In genomic region chr2:240464514-240465241, GRCh38 we compare ENCODE assay signal across 13 cellular contexts. TPM values are rescaled to one million over a fixed set of nuclear protein-coding genes. Genes with fewer than 3 reads are reported as not detected.
DNase-seq lines count a peak whose midpoint lies in the region; ATAC-seq and TF ChIP-seq lines count a peak whose summit lies in the region.
"Had no signal": no experiment of that assay in that cellular context is flagged by ENCODE, and none has a peak within 500 bp of the region (broad histone marks: within the 10 kb centered on the region; RNA-seq: fewer than 3 reads in every experiment).

No MANE protein-coding gene starts in this region.

- peaks cover 0 to 4% of the 10 kb centered on the region in 2 donors for H3K4me1 Mint-ChIP-seq in natural killer cell

- 91% methylated on average over 42 to 43 of the region's 43 CpGs for WGBS in aorta, 2 donors

- no peak overlapping the region for H3K27ac Mint-ChIP-seq in natural killer cell

- no peaks in the 10 kb centered on the region for H3K9me3 Mint-ChIP-seq in natural killer cell

- no peak overlapping the region for H3K4me3 ChIP-seq in aorta (ENCODE audit: low read length in 2 of 2)

- no peak for TF ChIP-seq CTCF in natural killer cell (IDR thresholded peaks at IDR 0.05)

- no peaks in the 10 kb centered on the region for H3K36me3 Mint-ChIP-seq in natural killer cell
- H3K36me3 Mint-ChIP-seq: naive thymus-derived CD8-positive, alpha-beta T cell had no signal

- H3K27me3 ChIP-seq in aorta (ENCODE audit: control insufficient read depth in 1 of 2, insufficient read depth in 2 of 2, low read length in 1 of 2) = no peaks in the 10 kb centered on the region

- H3K4me3 Mint-ChIP-seq in natural killer cell = no peak overlapping the region
- H3K4me3 Mint-ChIP-seq: naive thymus-derived CD8-positive, alpha-beta T cell had no signal

- intact Hi-C loops in Right ventricle myocardium inferior (cut with DNase I) = no loop called here
- intact Hi-C loops in Right ventricle myocardium superior (cut with DNase I) = no loop called here
- intact Hi-C loops in natural killer cell (cut with micrococcal nuclease) = no loop called here
- intact Hi-C loops in aorta (cut with DNase I) = no loop called here

- ATAC-seq in Right ventricle myocardium inferior = no peak
- no peak for ATAC-seq in Right ventricle myocardium superior (ENCODE audit: poor library complexity)
- no peak for ATAC-seq in natural killer cell
- ATAC-seq in aorta (ENCODE audit: low FRiP score) = no peak
- ATAC-seq in GM21576 (IDR thresholded peaks at IDR 0.05; ENCODE audit: unreplicated experiment) = no peak
- ATAC-seq: naive thymus-derived CD8-positive, alpha-beta T cell had no signal

- H3K4me1 ChIP-seq in aorta (ENCODE audit: control insufficient read depth in 1 of 2, insufficient read depth in 2 of 2, low read length in 2 of 2) = no peaks in the 10 kb centered on the region

- DNase-seq in Right ventricle myocardium inferior (ENCODE audit: missing footprints) (peak; percentile 59), Right ventricle myocardium superior (no peak), ecto neural progenitor cell (ENCODE audit: low spot score) (peak; percentile 40), natural killer cell (peak; percentile 12), aorta (peak; percentile 38 to 69), DMS 273 (lab: John Stamatoyannopoulos, UW; ENCODE audit: unreplicated experiment) (no peak), NCI-H1048 (lab: John Stamatoyannopoulos, UW) (no peak)
- DNase-seq: erythroblast, Karpas-422, NCI-H1694, RPMI8226 had no signal

- no peaks in the 10 kb centered on the region for H3K36me3 ChIP-seq in aorta (ENCODE audit: control insufficient read depth in 1 of 2, insufficient read depth in 2 of 2, low read length in 1 of 2)

- no peak overlapping the region for H3K27ac ChIP-seq in aorta (ENCODE audit: low read depth in 1 of 2, low read length in 2 of 2)

- H3K27me3 Mint-ChIP-seq in natural killer cell (ENCODE audit: low read depth in 2 of 2) = no peaks in the 10 kb centered on the region
- H3K27me3 Mint-ChIP-seq: naive thymus-derived CD8-positive, alpha-beta T cell had no signal

- no peaks in the 10 kb centered on the region for H3K9me3 ChIP-seq in aorta (ENCODE audit: control insufficient read depth, low read length)

RNA-seq across cellular contexts. Expression of gene GPC1, which starts 29.2 kb away (rescaled TPM):
- total RNA-seq in Right ventricle myocardium inferior (182 TPM), Right ventricle myocardium superior (154 TPM), natural killer cell (1 to 10 TPM in 1 of 3 donors, under 1 TPM in 2; 0.79 to 1.4 (median 0.94) TPM), aorta (10 to 100 TPM; 32.3 to 62.6 TPM)
- 10 to 100 TPM; 28.0 to 66.8 TPM for polyA plus RNA-seq in aorta

Comparison
In these comparisons a context has a peak if more than half of its experiments do, and no peak if none do; other contexts are left out.
1. DNase-seq: peak in Right ventricle myocardium inferior (single experiment), ecto neural progenitor cell (single experiment), natural killer cell (single experiment) and aorta (2 of 2); none in Right ventricle myocardium superior (single experiment), DMS 273 (single experiment) and NCI-H1048 (single experiment).
2. RNA of gene GPC1, which starts 29.2 kb away (total RNA-seq): 182 TPM in Right ventricle myocardium inferior (single experiment), 154 TPM in Right ventricle myocardium superior (single experiment) and 32.3 to 62.6 TPM in aorta; 0.79 to 1.4 TPM in natural killer cell; every median in the first group is over 10 times any median in the second.